In the genomic region with DNA sequence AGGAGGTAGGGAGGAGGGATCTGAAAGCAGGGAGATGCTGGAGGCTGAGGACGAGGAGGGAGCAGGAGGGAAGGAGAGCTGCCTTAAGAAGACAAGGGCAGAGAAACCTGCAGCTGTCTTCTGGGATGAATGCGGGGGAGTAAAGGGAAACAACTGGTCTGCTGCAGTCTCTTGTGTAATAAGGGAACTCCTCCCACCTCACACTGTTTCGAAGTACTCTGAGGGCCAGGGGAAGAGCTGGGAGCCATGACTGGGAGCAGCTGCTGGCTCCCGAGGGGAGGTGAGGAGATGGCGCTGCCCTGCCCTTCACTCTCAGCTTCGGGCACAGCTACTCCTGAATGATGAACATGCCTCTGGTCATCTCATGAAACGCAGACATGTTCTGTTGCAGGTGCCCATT, we compare ENCODE assay signal across 1 cellular context.
TF ChIP-seq lines count a peak whose summit lies in the region.

No MANE protein-coding gene starts in this region.

TF ChIP-seq in K562, 482 proteins besides CTCF, POLR2A, EP300 and RAD21 (continued from another document):
- TF ChIP-seq, protein P1, sequence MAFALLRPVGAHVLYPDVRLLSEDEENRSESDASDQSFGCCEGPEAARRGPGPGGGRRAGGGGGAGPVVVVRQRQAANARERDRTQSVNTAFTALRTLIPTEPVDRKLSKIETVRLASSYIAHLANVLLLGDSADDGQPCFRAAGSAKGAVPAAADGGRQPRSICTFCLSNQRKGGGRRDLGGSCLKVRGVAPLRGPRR (CRISPR knock-in tag; IDR thresholded peaks at IDR 0.05) = no peak
- TF ChIP-seq OTX1 (CRISPR knock-in tag; IDR thresholded peaks at IDR 0.05) (0 out of 2 replicates have a peak, but pooled peaks have one; percentile 42), FOXA1 (IDR thresholded peaks at IDR 0.05; ENCODE audit: borderline replicate concordance) (no peak), CEBPG (CRISPR knock-in tag; IDR thresholded peaks at IDR 0.05) (peak; percentile 59), CEBPG (tag; conservative IDR thresholded peaks at IDR 0.05 in 1 of 2, IDR thresholded peaks at IDR 0.05 in 1 of 2) (peak; percentile 63 to 74; a peak in 3 of 4 replicates), SOX6 (IDR thresholded peaks at IDR 0.05) (peak; percentile 49; the same call in 1 of the 2 replicates), CTBP1 (IDR thresholded peaks at IDR 0.05; ENCODE audit: borderline replicate concordance) (0 out of 2 replicates have a peak, but pooled peaks have one; percentile 20), ZNF263 (CRISPR knock-in tag; IDR thresholded peaks at IDR 0.05; ENCODE audit: borderline replicate concordance) (peak; percentile 54; the same call in 1 of the 2 replicates), ARID1B (IDR thresholded peaks at IDR 0.05) (peak; percentile 27; the same call in 1 of the 2 replicates), PHB (CRISPR knock-in tag; IDR thresholded peaks at IDR 0.05) (no peak), DACH1 (IDR thresholded peaks at IDR 0.05; ENCODE audit: partially characterized antibody) (no peak)
- TF ChIP-seq, protein P2, sequence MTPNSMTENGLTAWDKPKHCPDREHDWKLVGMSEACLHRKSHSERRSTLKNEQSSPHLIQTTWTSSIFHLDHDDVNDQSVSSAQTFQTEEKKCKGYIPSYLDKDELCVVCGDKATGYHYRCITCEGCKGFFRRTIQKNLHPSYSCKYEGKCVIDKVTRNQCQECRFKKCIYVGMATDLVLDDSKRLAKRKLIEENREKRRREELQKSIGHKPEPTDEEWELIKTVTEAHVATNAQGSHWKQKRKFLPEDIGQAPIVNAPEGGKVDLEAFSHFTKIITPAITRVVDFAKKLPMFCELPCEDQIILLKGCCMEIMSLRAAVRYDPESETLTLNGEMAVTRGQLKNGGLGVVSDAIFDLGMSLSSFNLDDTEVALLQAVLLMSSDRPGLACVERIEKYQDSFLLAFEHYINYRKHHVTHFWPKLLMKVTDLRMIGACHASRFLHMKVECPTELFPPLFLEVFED (CRISPR knock-in tag; conservative IDR thresholded peaks at IDR 0.05) = 0 out of 2 replicates have a peak, but pooled peaks have one; percentile 64
- TF ChIP-seq, protein P3, sequence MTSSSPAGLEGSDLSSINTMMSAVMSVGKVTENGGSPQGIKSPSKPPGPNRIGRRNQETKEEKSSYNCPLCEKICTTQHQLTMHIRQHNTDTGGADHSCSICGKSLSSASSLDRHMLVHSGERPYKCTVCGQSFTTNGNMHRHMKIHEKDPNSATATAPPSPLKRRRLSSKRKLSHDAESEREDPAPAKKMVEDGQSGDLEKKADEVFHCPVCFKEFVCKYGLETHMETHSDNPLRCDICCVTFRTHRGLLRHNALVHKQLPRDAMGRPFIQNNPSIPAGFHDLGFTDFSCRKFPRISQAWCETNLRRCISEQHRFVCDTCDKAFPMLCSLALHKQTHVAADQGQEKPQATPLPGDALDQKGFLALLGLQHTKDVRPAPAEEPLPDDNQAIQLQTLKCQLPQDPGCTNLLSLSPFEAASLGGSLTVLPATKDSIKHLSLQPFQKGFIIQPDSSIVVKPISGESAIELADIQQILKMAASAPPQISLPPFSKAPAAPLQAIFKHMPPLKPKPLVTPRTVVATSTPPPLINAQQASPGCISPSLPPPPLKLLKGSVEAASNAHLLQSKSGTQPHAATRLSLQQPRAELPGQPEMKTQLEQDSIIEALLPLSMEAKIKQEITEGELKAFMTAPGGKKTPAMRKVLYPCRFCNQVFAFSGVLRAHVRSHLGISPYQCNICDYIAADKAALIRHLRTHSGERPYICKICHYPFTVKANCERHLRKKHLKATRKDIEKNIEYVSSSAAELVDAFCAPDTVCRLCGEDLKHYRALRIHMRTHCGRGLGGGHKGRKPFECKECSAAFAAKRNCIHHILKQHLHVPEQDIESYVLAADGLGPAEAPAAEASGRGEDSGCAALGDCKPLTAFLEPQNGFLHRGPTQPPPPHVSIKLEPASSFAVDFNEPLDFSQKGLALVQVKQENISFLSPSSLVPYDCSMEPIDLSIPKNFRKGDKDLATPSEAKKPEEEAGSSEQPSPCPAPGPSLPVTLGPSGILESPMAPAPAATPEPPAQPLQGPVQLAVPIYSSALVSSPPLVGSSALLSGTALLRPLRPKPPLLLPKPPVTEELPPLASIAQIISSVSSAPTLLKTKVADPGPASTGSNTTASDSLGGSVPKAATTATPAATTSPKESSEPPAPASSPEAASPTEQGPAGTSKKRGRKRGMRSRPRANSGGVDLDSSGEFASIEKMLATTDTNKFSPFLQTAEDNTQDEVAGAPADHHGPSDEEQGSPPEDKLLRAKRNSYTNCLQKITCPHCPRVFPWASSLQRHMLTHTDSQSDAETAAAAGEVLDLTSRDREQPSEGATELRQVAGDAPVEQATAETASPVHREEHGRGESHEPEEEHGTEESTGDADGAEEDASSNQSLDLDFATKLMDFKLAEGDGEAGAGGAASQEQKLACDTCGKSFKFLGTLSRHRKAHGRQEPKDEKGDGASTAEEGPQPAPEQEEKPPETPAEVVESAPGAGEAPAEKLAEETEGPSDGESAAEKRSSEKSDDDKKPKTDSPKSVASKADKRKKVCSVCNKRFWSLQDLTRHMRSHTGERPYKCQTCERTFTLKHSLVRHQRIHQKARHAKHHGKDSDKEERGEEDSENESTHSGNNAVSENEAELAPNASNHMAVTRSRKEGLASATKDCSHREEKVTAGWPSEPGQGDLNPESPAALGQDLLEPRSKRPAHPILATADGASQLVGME (CRISPR knock-in tag; IDR thresholded peaks at IDR 0.05) = 0 out of 2 replicates have a peak, but pooled peaks have one; percentile 53
TF ChIP-seq in K562: peak in this region for 18.
